8 cellular contexts compared by ENCODE assay signal in genomic region chr1:74504125-74505065, GRCh38. TPM values are rescaled to one million over a fixed set of nuclear protein-coding genes. Genes with fewer than 3 reads are reported as not detected.
DNase-seq lines count a peak whose midpoint lies in the region; ATAC-seq and TF ChIP-seq lines count a peak whose summit lies in the region.

No MANE protein-coding gene starts in this region.

- H3K4me1 Mint-ChIP-seq in memory B cell (peaks cover 4% of the 10 kb centered on the region), type B pancreatic cell (ENCODE audit: unreplicated experiment) (no peaks in the 10 kb centered on the region)

- H3K4me3 Mint-ChIP-seq in memory B cell, result no peak overlapping the region
- no peak overlapping the region for H3K4me3 Mint-ChIP-seq in type B pancreatic cell

- H3K27me3 Mint-ChIP-seq in memory B cell, result peaks cover 2% of the 10 kb centered on the region
- H3K27me3 Mint-ChIP-seq in type B pancreatic cell, result peaks cover 9% of the 10 kb centered on the region

- peak; percentile 89 for ATAC-seq in GM18858 (IDR thresholded peaks at IDR 0.05; ENCODE audit: unreplicated experiment)
- peak; percentile 94 for ATAC-seq in HG02981 (IDR thresholded peaks at IDR 0.05; ENCODE audit: unreplicated experiment)
- ATAC-seq in memory B cell (ENCODE audit: low read depth), result peak; percentile 64

- H3K27ac ChIP-seq in VCaP, result no peak overlapping the region

- no peaks in the 10 kb centered on the region for H3K9me3 Mint-ChIP-seq in memory B cell
- H3K9me3 Mint-ChIP-seq in type B pancreatic cell, result no peaks in the 10 kb centered on the region

- H3K27ac Mint-ChIP-seq in memory B cell (no peak overlapping the region), type B pancreatic cell (peak overlapping the region; percentile 65)

- H3K36me3 Mint-ChIP-seq in memory B cell (no peaks in the 10 kb centered on the region), type B pancreatic cell (no peaks in the 10 kb centered on the region)

- peak; percentile 95 for TF ChIP-seq CTCF in VCaP (conservative IDR thresholded peaks at IDR 0.05)
- peak; percentile 89 for TF ChIP-seq CTCF in type B pancreatic cell (conservative IDR thresholded peaks at IDR 0.05)

- DNase-seq in Ammon's horn (ENCODE audit: low spot score), result peak; percentile 88
- DNase-seq in NCI-H146 treated with DMSO at 0.1 percent for 48 hours (lab: John Stamatoyannopoulos, UW; ENCODE audit: unreplicated experiment), result peak; percentile 67
- DNase-seq in dermis microvascular lymphatic vessel endothelial cell (ENCODE audit: low read depth in 2 of 2), result peak; percentile 5 to 32
- peak; percentile 15 to 16 for DNase-seq in memory B cell (ENCODE audit: low spot score in 2 of 2)
- no peak for DNase-seq in type B pancreatic cell (ENCODE audit: extremely low spot score, unreplicated experiment)

RNA-seq across cellular contexts. Expression of gene LRRC53, which starts 8.0 kb away (rescaled TPM):
- total RNA-seq in dermis microvascular lymphatic vessel endothelial cell (not detected in 2 replicates), type B pancreatic cell (ENCODE audit: low replicate concordance) (not detected in 2 replicates)
